Comparison of ENCODE assay signal across 22 cellular contexts in genomic region chr14:99317231-99318090, GRCh38. TPM values are rescaled to one million over a fixed set of nuclear protein-coding genes. Genes with fewer than 3 reads are reported as not detected.
DNase-seq lines count a peak whose midpoint lies in the region; ATAC-seq, FAIRE-seq and TF ChIP-seq lines count a peak whose summit lies in the region.
"Had no signal": no experiment of that assay in that cellular context is flagged by ENCODE, and none has a peak within 500 bp of the region (broad histone marks: within the 10 kb centered on the region; RNA-seq: fewer than 3 reads in every experiment).

No MANE protein-coding gene starts in this region.

- DNase-seq in A549 (ENCODE audit: low read depth in 1 of 2, low spot score in 1 of 2) (peak in 1 of 2 experiments; percentile 17), Peyer's patch (no peak), hepatocyte (ENCODE audit: low spot score) (peak; percentile 5), natural killer cell (no peak), type B pancreatic cell (ENCODE audit: extremely low spot score, unreplicated experiment) (no peak), cerebellum (ENCODE audit: low spot score) (no peak), G401 (ENCODE audit: low spot score) (no peak)
- DNase-seq: CD8-positive, alpha-beta T cell; DND-41; GDM1; NCI-H187 treated with DMSO at 0.1 percent for 48 hours; NCI-H2171; NCI-H446 treated with DMSO at 0.1 percent for 48 hours; NCI-H748 treated with DMSO at 0.1 percent for 48 hours; OCI-M1; RPMI8226; SIG-M5 had no signal

- intact Hi-C loops in natural killer cell (cut with micrococcal nuclease): no loop called here

- TF ChIP-seq EP300 in A549 (IDR thresholded peaks at IDR 0.05): no peak

- peak overlapping the region; percentile 45 for H3K4me3 Mint-ChIP-seq in natural killer cell
- no peak overlapping the region for H3K4me3 Mint-ChIP-seq in type B pancreatic cell
- H3K4me3 Mint-ChIP-seq: CD8-positive, alpha-beta T cell had no signal

- H3K27ac ChIP-seq in A549 (peak overlapping the region; percentile 77 to 87), Peyer's patch (peak overlapping the region in 3 of 4 donors; percentile 53 to 89 (median 84)), hepatocyte (peak overlapping the region; percentile 57)
- H3K27ac ChIP-seq: BLaER1, HL-60 had no signal

- POLR2A ChIA-PET in A549 (lab: Yijun Ruan, JAX): interaction anchor here (0.6 kb wide), 1 partner anchor 76 kb away, joined by 3 read pairs; no protein-coding TSS in a partner anchor

- H3K27me3 ChIP-seq in Peyer's patch (no peaks in the 10 kb centered on the region), hepatocyte (no peaks in the 10 kb centered on the region)
- H3K27me3 ChIP-seq: BLaER1 had no signal

- FAIRE-seq in A549 (lab: Jason Lieb, UNC): no peak
- FAIRE-seq: GM12891, H54 had no signal

- in situ Hi-C loops in G401 (cut with HindIII; ENCODE audit: low sequenced_read_pairs): no loop called here

- H3K27me3 Mint-ChIP-seq in natural killer cell (ENCODE audit: low read depth in 2 of 2): no peaks in the 10 kb centered on the region
- H3K27me3 Mint-ChIP-seq in type B pancreatic cell: peaks cover 8% of the 10 kb centered on the region

- 74% methylated on average over 9 of the region's 9 CpGs for WGBS in A549 (ENCODE audit: missing lambda C conversion rate)
- WGBS in hepatocyte (ENCODE audit: low lambda C conversion rate, missing lambda C conversion rate): 81% methylated on average over 9 of the region's 9 CpGs

- H3K4me1 Mint-ChIP-seq in natural killer cell (peaks cover 49 to 82% of the 10 kb centered on the region in 2 donors), type B pancreatic cell (ENCODE audit: unreplicated experiment) (peaks cover 16% of the 10 kb centered on the region)

- H3K9me3 Mint-ChIP-seq in natural killer cell (no peaks in the 10 kb centered on the region), type B pancreatic cell (no peaks in the 10 kb centered on the region)
- H3K9me3 Mint-ChIP-seq: CD8-positive, alpha-beta T cell had no signal

- TF ChIP-seq POLR2A in A549 (IDR thresholded peaks at IDR 0.05; ENCODE audit: low read length) (no peak), Peyer's patch (IDR thresholded peaks at IDR 0.05) (no peak)

- no peaks in the 10 kb centered on the region for H3K79me2 ChIP-seq in hepatocyte

- H3K4me1 ChIP-seq in A549 (peaks cover 65% of the 10 kb centered on the region), Peyer's patch (peaks cover 0 to 30% (median 0%) of the 10 kb centered on the region in 4 donors), hepatocyte (ENCODE audit: insufficient read depth) (peaks cover 21% of the 10 kb centered on the region)
- H3K4me1 ChIP-seq: BLaER1 had no signal

- no peaks in the 10 kb centered on the region for H4K20me1 ChIP-seq in hepatocyte (ENCODE audit: insufficient read depth, poor library complexity, severe bottlenecking)
- H4K20me1 ChIP-seq: BLaER1 had no signal

- H3K36me3 Mint-ChIP-seq in natural killer cell (no peaks in the 10 kb centered on the region), type B pancreatic cell (no peaks in the 10 kb centered on the region)
- H3K36me3 Mint-ChIP-seq: CD8-positive, alpha-beta T cell had no signal

- no peaks in the 10 kb centered on the region for H3K9me2 ChIP-seq in hepatocyte (replicated peaks; ENCODE audit: insufficient read depth)

- ATAC-seq in A549: peak in 1 of 2 experiments; percentile 3; a peak in 1 of 6 replicates
- no peak for ATAC-seq in natural killer cell
- ATAC-seq in HG02884 (IDR thresholded peaks at IDR 0.05; ENCODE audit: unreplicated experiment): no peak
- ATAC-seq: CD8-positive, alpha-beta T cell had no signal

- H3K27ac Mint-ChIP-seq in natural killer cell (peak overlapping the region in 1 of 2 donors; percentile 63), type B pancreatic cell (no peak overlapping the region)
- H3K27ac Mint-ChIP-seq: CD8-positive, alpha-beta T cell had no signal

- CTCF ChIA-PET in A549 (lab: Yijun Ruan, JAX): interaction anchor here (0.8 to 1.7 kb wide), 3 partner anchors 29 to 72 kb away, joined by 3 to 7 read pairs (median 3); no protein-coding TSS in a partner anchor

- no peaks in the 10 kb centered on the region for H3K9me3 ChIP-seq in A549
- H3K9me3 ChIP-seq in Peyer's patch: no peaks in the 10 kb centered on the region
- no peaks in the 10 kb centered on the region for H3K9me3 ChIP-seq in hepatocyte (ENCODE audit: low read depth)
- H3K9me3 ChIP-seq: BLaER1 had no signal

- H3K4me3 ChIP-seq in A549 (no peak overlapping the region), Peyer's patch (no peak overlapping the region), hepatocyte (no peak overlapping the region)
- H3K4me3 ChIP-seq: BLaER1 had no signal

- H3K36me3 ChIP-seq in Peyer's patch (no peaks in the 10 kb centered on the region), hepatocyte (replicated peaks; ENCODE audit: insufficient read depth, low read depth) (no peaks in the 10 kb centered on the region)
- H3K36me3 ChIP-seq: BLaER1 had no signal

- TF ChIP-seq CTCF in A549 (IDR thresholded peaks at IDR 0.05) (no peak), Peyer's patch (IDR thresholded peaks at IDR 0.05) (no peak), hepatocyte (IDR thresholded peaks at IDR 0.05; ENCODE audit: poor library complexity) (no peak), natural killer cell (IDR thresholded peaks at IDR 0.05) (no peak), type B pancreatic cell (conservative IDR thresholded peaks at IDR 0.05) (no peak)

- no peak for TF ChIP-seq RAD21 in A549 (conservative IDR thresholded peaks at IDR 0.05 in 1 of 2, IDR thresholded peaks at IDR 0.05 in 1 of 2)

- H3K4me2 ChIP-seq in A549 (peak overlapping the region; percentile 77), hepatocyte (no peak overlapping the region)
- H3K4me2 ChIP-seq: BLaER1 had no signal

- no peak overlapping the region for H2AFZ ChIP-seq in hepatocyte

TF ChIP-seq in A549, 52 proteins besides CTCF, POLR2A, EP300 and RAD21:
- TF ChIP-seq KDM5A (IDR thresholded peaks at IDR 0.05) (no peak), SMC3 (IDR thresholded peaks at IDR 0.05) (no peak), ZSCAN20 (CRISPR knock-in tag; IDR thresholded peaks at IDR 0.05) (no peak), NFE2L2 (conservative IDR thresholded peaks at IDR 0.05; ENCODE audit: low read length) (no peak), HDAC2 (IDR thresholded peaks at IDR 0.05) (no peak), HMGXB4 (CRISPR knock-in tag; IDR thresholded peaks at IDR 0.05; ENCODE audit: borderline replicate concordance) (no peak), TFCP2L1 (CRISPR knock-in tag; IDR thresholded peaks at IDR 0.05) (no peak)

RNA-seq across cellular contexts. Expression of gene BCL11B, which starts 45.5 kb away (rescaled TPM):
- polyA plus RNA-seq in A549 (2011; rRNA removed) (0.43 and 0.44 TPM in 2 replicates), A549 (2017; fragmentation: RNase III; extraction: RNeasy Plus Mini Kit Qiagen cat#74134 plus additional on column Dnase treatment) (0.31 to 0.49 TPM (median 0.42 TPM) in 3 replicates), hepatocyte (0.28 and 0.50 TPM in 2 replicates)
- polyA plus RNA-seq in A549 (2012; cell fraction: cytosol; rRNA removed): 0.11 and 0.19 TPM in 2 replicates
- polyA plus RNA-seq in A549 (2012; cell fraction: nucleus; rRNA removed): 0.32 and 0.49 TPM in 2 replicates
- 0.87 and 0.97 TPM in 2 replicates for polyA minus RNA-seq in A549 (2011; rRNA and poly(A)+ RNA removed)
- total RNA-seq in Peyer's patch (10 to 100 TPM in 2 of 4 donors, 1 to 10 TPM in 2; 7.7 to 10.2 (median 10.0) TPM), hepatocyte (1.8 and 3.2 TPM in 2 replicates), natural killer cell (10 to 100 TPM; 43.5 to 61.5 (median 56.2) TPM), type B pancreatic cell (ENCODE audit: low replicate concordance) (11.4 and 32.0 TPM in 2 replicates), cerebellum (5.1 TPM)
- not detected in 2 replicates for total RNA-seq in G401 (2014; rRNA removed; shearing (Covaris generic))
